17 cellular contexts compared by ENCODE assay signal in genomic region chr7:43537765-43538403, GRCh38. TPM values are rescaled to one million over a fixed set of nuclear protein-coding genes. Genes with fewer than 3 reads are reported as not detected.
DNase-seq lines count a peak whose midpoint lies in the region; TF ChIP-seq lines count a peak whose summit lies in the region.
"Had no signal": no experiment of that assay in that cellular context is flagged by ENCODE, and none has a peak within 500 bp of the region (broad histone marks: within the 10 kb centered on the region; RNA-seq: fewer than 3 reads in every experiment).

No MANE protein-coding gene starts in this region.

- H3K9me3 ChIP-seq in MG63, result no peaks in the 10 kb centered on the region
- H3K9me3 ChIP-seq: BLaER1 had no signal

- no peaks in the 10 kb centered on the region for H3K36me3 ChIP-seq in MG63
- H3K36me3 ChIP-seq: BLaER1, WERI-Rb-1 had no signal

- H3K4me3 ChIP-seq in MG63 (no peak overlapping the region), epithelial cell of proximal tubule (ENCODE audit: low read depth, low read length) (no peak overlapping the region)
- H3K4me3 ChIP-seq: BLaER1 had no signal

- no peaks in the 10 kb centered on the region for H3K27me3 ChIP-seq in MG63
- H3K27me3 ChIP-seq: BLaER1 had no signal

- DNase-seq in EH (ENCODE audit: low read depth) (peak; percentile 23), MG63 (peak; percentile 64), epithelial cell of proximal tubule (ENCODE audit: low read depth) (peak; percentile 32), renal cortical epithelial cell (ENCODE audit: low read depth) (peak; percentile 87), NCI-H1417 (lab: John Stamatoyannopoulos, UW) (no peak), pons (ENCODE audit: low spot score) (no peak)
- no peak for DNase-seq in activated CD4-positive, alpha-beta T cell treated with anti-CD3 and anti-CD28 coated beads, Interleukin-2, amount 50 U/mL, for 48 hours
- DNase-seq: activated CD8-positive, alpha-beta T cell treated with anti-CD3 and anti-CD28 coated beads, Interleukin-2, amount 10 ng/mL, durations not matched to agents 7 days and 5 days; activated naive CD8-positive, alpha-beta T cell treated with anti-CD3 and anti-CD28 coated beads, Interleukin-2, amount 10 ng/mL, durations not matched to agents 7 days and 5 days; activated T-cell treated with anti-CD3 and anti-CD28 coated beads, Interleukin-2, amount 50 U/mL, for 48 hours; HCEC 1CT; Kasumi-1; NCI-H1436 treated with DMSO at 0.1 percent for 48 hours; NCI-H2171 treated with DMSO at 0.1 percent for 48 hours; NK-92 treated with Interleukin-12 subunit alpha and Interleukin-12 subunit beta, amount 100 ng/mL, for 24 hours; WERI-Rb-1 had no signal

- TF ChIP-seq CTCF in epithelial cell of proximal tubule (conservative IDR thresholded peaks at IDR 0.05; ENCODE audit: low read depth, low read length), result no peak

RNA-seq across cellular contexts. Expression of gene STK17A, which starts 45.0 kb away (rescaled TPM):
- 74.9 and 111 TPM in 2 replicates for total RNA-seq in MG63 (2014; rRNA removed; shearing (Covaris generic); ENCODE audit: low replicate concordance)
- total RNA-seq in epithelial cell of proximal tubule (30.7 and 44.6 TPM in 2 replicates), renal cortical epithelial cell (97.4 and 111 TPM in 2 replicates)

Comparison
In these comparisons a context has a peak if more than half of its experiments do, and no peak if none do; other contexts are left out.
1. DNase-seq: peak in EH (single experiment), MG63 (single experiment), epithelial cell of proximal tubule (single experiment) and renal cortical epithelial cell (single experiment); none in NCI-H1417 (0 of 3), activated CD4-positive, alpha-beta T cell treated with anti-CD3 and anti-CD28 coated beads, Interleukin-2, amount 50 U/mL, for 48 hours (0 of 2) and pons (single experiment).